14 cellular contexts compared by ENCODE assay signal in genomic region chr5:71938886-71939285, GRCh38.
A peak's percentile ranks its signal among the peaks of the same experiment; 100 is the strongest.
DNase-seq lines count a peak whose midpoint lies in the region; ATAC-seq and TF ChIP-seq lines count a peak whose summit lies in the region.
"Had no signal": no experiment of that assay in that cellular context is flagged by ENCODE, and none has a peak within 500 bp of the region (broad histone marks: within the 10 kb centered on the region; RNA-seq: fewer than 3 reads in every experiment).

No MANE protein-coding gene starts in this region.

- H3K4me1 ChIP-seq in SK-N-SH (ENCODE audit: control insufficient read depth in 1 of 2, insufficient read depth in 2 of 2, low read depth in 1 of 2, low read length in 1 of 2) = peaks cover 0 to 15% of the 10 kb centered on the region in 2 experiments; a peak in 2 of 4 replicates
- H3K4me1 ChIP-seq: testis had no signal

- no peaks in the 10 kb centered on the region for H3K79me2 ChIP-seq in SK-N-SH (ENCODE audit: insufficient read depth)

- no peak overlapping the region for H3K9ac ChIP-seq in SK-N-SH

- no peak overlapping the region for H3K27ac ChIP-seq in SK-N-SH (ENCODE audit: low read depth in 2 of 2, low read length in 1 of 2)
- H3K27ac ChIP-seq: testis had no signal

- H4K20me1 ChIP-seq in SK-N-SH (ENCODE audit: insufficient read depth) = no peaks in the 10 kb centered on the region

- H3K4me3 ChIP-seq in SK-N-SH (ENCODE audit: low read depth in 2 of 2, low read length in 1 of 2) = no peak overlapping the region
- H3K4me3 ChIP-seq: GM12878, K562, testis had no signal

- no peak for TF ChIP-seq RAD21 in SK-N-SH (IDR thresholded peaks at IDR 0.05; ENCODE audit: low read length)

- no peak for TF ChIP-seq EP300 in SK-N-SH (IDR thresholded peaks at IDR 0.05; ENCODE audit: borderline replicate concordance in 1 of 2, low read depth in 1 of 2, low read length in 1 of 2)

- peak overlapping the region; percentile 43; the same call in 1 of the 2 replicates for H2AFZ ChIP-seq in SK-N-SH (ENCODE audit: low read depth)

- TF ChIP-seq CTCF in SK-N-SH (IDR thresholded peaks at IDR 0.05) = no peak

- no peak overlapping the region for H3K4me2 ChIP-seq in SK-N-SH

- no peaks in the 10 kb centered on the region for H3K36me3 ChIP-seq in SK-N-SH (replicated peaks in 1 of 2; ENCODE audit: control insufficient read depth in 1 of 2, insufficient read depth in 2 of 2, low read length in 1 of 2)

- 67% methylated on average over 2 of the region's 7 CpGs for WGBS in SK-N-SH (ENCODE audit: low lambda C conversion rate)

- no peaks in the 10 kb centered on the region for H3K9me3 ChIP-seq in SK-N-SH
- H3K9me3 ChIP-seq: testis had no signal

- no peaks in the 10 kb centered on the region for H3K27me3 ChIP-seq in SK-N-SH (ENCODE audit: insufficient read depth)
- H3K27me3 ChIP-seq: testis had no signal

- CTCF ChIA-PET in SK-N-SH (lab: Yijun Ruan, JAX) = interaction anchor here (1.1 to 1.5 kb wide), 2 partner anchors 15 to 41 kb away, joined by 3 to 5 read pairs; no protein-coding TSS in a partner anchor

- no peaks in the 10 kb centered on the region for H3K9me2 ChIP-seq in SK-N-SH

- POLR2A ChIA-PET in SK-N-SH (lab: Yijun Ruan, JAX) = interaction anchor here (1.0 kb wide), 1 partner anchor 344 kb away, joined by 4 read pairs; no protein-coding TSS in a partner anchor

- DNase-seq in A172 (ENCODE audit: low spot score) = peak; percentile 55
- peak; percentile 32 for DNase-seq in M059J (ENCODE audit: low read depth)
- DNase-seq in SK-N-SH = no peak
- peak; percentile 95 for DNase-seq in kidney tubule cell (ENCODE audit: low spot score)
- no peak for DNase-seq in left lobe of liver (ENCODE audit: low spot score)
- DNase-seq in germinal center (ENCODE audit: low spot score) = no peak
- DNase-seq in NCI-H2171 (lab: John Stamatoyannopoulos, UW) = no peak
- DNase-seq: activated CD8-positive, alpha-beta memory T cell treated with anti-CD3 and anti-CD28 coated beads, Interleukin-2, amount 50 U/mL, for 4 hours; effector memory CD8-positive, alpha-beta T cell; stimulated activated CD4-positive, alpha-beta T cell treated with anti-CD3 and anti-CD28 coated beads, Interleukin-15, amount 100 ng/mL, for 24 hours had no signal

- no peak for ATAC-seq in HG03520 (IDR thresholded peaks at IDR 0.05; ENCODE audit: unreplicated experiment)
- ATAC-seq in left lobe of liver = no peak
- ATAC-seq: effector memory CD8-positive, alpha-beta T cell; GM12878; K562 had no signal

- peaks cover under 1% of the 10 kb centered on the region for H3F3A ChIP-seq in SK-N-SH (replicated peaks; ENCODE audit: insufficient read depth)

TF ChIP-seq in SK-N-SH, 30 proteins besides CTCF, POLR2A, EP300 and RAD21:
- no peak for TF ChIP-seq YY1 (IDR thresholded peaks at IDR 0.05; ENCODE audit: low read depth)
- no peak for TF ChIP-seq SMC3 (IDR thresholded peaks at IDR 0.05; ENCODE audit: low read depth, low read length)
- TF ChIP-seq GABPA (IDR thresholded peaks at IDR 0.05; ENCODE audit: low read depth) = no peak

Comparison
In these comparisons a context has a peak if more than half of its experiments do, and no peak if none do; other contexts are left out.
1. DNase-seq: peak in A172 (single experiment), M059J (single experiment) and kidney tubule cell (single experiment); none in SK-N-SH (single experiment), left lobe of liver (single experiment), germinal center (single experiment) and NCI-H2171 (single experiment).